In genomic region chr13:39044536-39044935, GRCh38 we compare ENCODE assay signal across 15 cellular contexts. TPM values are rescaled to one million over a fixed set of nuclear protein-coding genes. Genes with fewer than 3 reads are reported as not detected.
DNase-seq lines count a peak whose midpoint lies in the region; ATAC-seq, FAIRE-seq and TF ChIP-seq lines count a peak whose summit lies in the region.
"Had no signal": no experiment of that assay in that cellular context is flagged by ENCODE, and none has a peak within 500 bp of the region (broad histone marks: within the 10 kb centered on the region; RNA-seq: fewer than 3 reads in every experiment).

No MANE protein-coding gene starts in this region.

- no peak overlapping the region for H3K9ac ChIP-seq in kidney (ENCODE audit: low read length in 2 of 2)

- H3K27ac ChIP-seq in kidney (ENCODE audit: low read depth in 2 of 2, low read length in 2 of 2), result no peak overlapping the region

- H3K27ac Mint-ChIP-seq in activated CD4-positive, alpha-beta T cell treated with anti-CD3 and anti-CD28 coated beads, Interleukin-2, amount 10 ng/mL, durations not matched to agents 24 days and 14 days, result no peak overlapping the region
- H3K27ac Mint-ChIP-seq: activated naive CD8-positive, alpha-beta T cell treated with anti-CD3 and anti-CD28 coated beads, Interleukin-2, amount 10 ng/mL, durations not matched to agents 7 days and 5 days; stimulated activated effector memory CD8-positive, alpha-beta T cell treated with anti-CD3 and anti-CD28 coated beads, Interleukin-12 subunit alpha, Interleukin-12 subunit beta, amount 100 ng/mL, for 72 hours; T-helper 1 cell treated with Interleukin-12 subunit alpha and Interleukin-12 subunit beta and Interleukin-4 antibody, amounts not matched to agents 30 μg/mL and 1 μg/mL, for 36 hours had no signal

- DNase-seq in NCI-H1048 (lab: John Stamatoyannopoulos, UW) (no peak), left colon (no peak), kidney (no peak)
- DNase-seq in activated CD4-positive, alpha-beta T cell treated with anti-CD3 and anti-CD28 coated beads, Interleukin-2, amount 10 ng/mL, durations not matched to agents 24 days and 14 days, result no peak
- DNase-seq: activated naive CD8-positive, alpha-beta T cell treated with anti-CD3 and anti-CD28 coated beads, Interleukin-2, amount 10 ng/mL, durations not matched to agents 7 days and 5 days; NCI-H226 had no signal

- FAIRE-seq in kidney (lab: Jason Lieb, UNC), result no peak
- FAIRE-seq: colon had no signal

- H3K27me3 Mint-ChIP-seq in activated CD4-positive, alpha-beta T cell treated with anti-CD3 and anti-CD28 coated beads, Interleukin-2, amount 10 ng/mL, durations not matched to agents 24 days and 14 days, result no peaks in the 10 kb centered on the region
- H3K27me3 Mint-ChIP-seq: activated naive CD8-positive, alpha-beta T cell treated with anti-CD3 and anti-CD28 coated beads, Interleukin-2, amount 10 ng/mL, durations not matched to agents 7 days and 5 days had no signal

- peaks cover 0 to 6% of the 10 kb centered on the region in 2 donors for H3K4me1 ChIP-seq in kidney (ENCODE audit: control insufficient read depth in 1 of 2, insufficient read depth in 1 of 2, low read depth in 1 of 2, low read length in 2 of 2)

- no peaks in the 10 kb centered on the region for H3K9me3 Mint-ChIP-seq in activated CD4-positive, alpha-beta T cell treated with anti-CD3 and anti-CD28 coated beads, Interleukin-2, amount 10 ng/mL, durations not matched to agents 24 days and 14 days
- H3K9me3 Mint-ChIP-seq: activated naive CD8-positive, alpha-beta T cell treated with anti-CD3 and anti-CD28 coated beads, Interleukin-2, amount 10 ng/mL, durations not matched to agents 7 days and 5 days; stimulated activated effector memory CD8-positive, alpha-beta T cell treated with anti-CD3 and anti-CD28 coated beads, Interleukin-12 subunit alpha, Interleukin-12 subunit beta, amount 100 ng/mL, for 72 hours; T-helper 1 cell treated with Interleukin-12 subunit alpha and Interleukin-12 subunit beta and Interleukin-4 antibody, amounts not matched to agents 30 μg/mL and 1 μg/mL, for 36 hours had no signal

- H3K36me3 ChIP-seq in kidney (ENCODE audit: control insufficient read depth in 1 of 2, insufficient read depth in 2 of 2, low read length in 2 of 2), result peaks cover 3 to 5% of the 10 kb centered on the region in 2 donors

- H3K4me1 Mint-ChIP-seq in activated CD4-positive, alpha-beta T cell treated with anti-CD3 and anti-CD28 coated beads, Interleukin-2, amount 10 ng/mL, durations not matched to agents 24 days and 14 days, result peaks cover 24% of the 10 kb centered on the region

- no peaks in the 10 kb centered on the region for H3K9me3 ChIP-seq in kidney (ENCODE audit: control insufficient read depth in 1 of 2, low read length in 2 of 2)

- H3K4me3 Mint-ChIP-seq in activated CD4-positive, alpha-beta T cell treated with anti-CD3 and anti-CD28 coated beads, Interleukin-2, amount 10 ng/mL, durations not matched to agents 24 days and 14 days, result no peak overlapping the region
- H3K4me3 Mint-ChIP-seq: activated naive CD8-positive, alpha-beta T cell treated with anti-CD3 and anti-CD28 coated beads, Interleukin-2, amount 10 ng/mL, durations not matched to agents 7 days and 5 days; stimulated activated effector memory CD8-positive, alpha-beta T cell treated with anti-CD3 and anti-CD28 coated beads, Interleukin-12 subunit alpha, Interleukin-12 subunit beta, amount 100 ng/mL, for 72 hours; T-helper 1 cell treated with Interleukin-12 subunit alpha and Interleukin-12 subunit beta and Interleukin-4 antibody, amounts not matched to agents 30 μg/mL and 1 μg/mL, for 36 hours had no signal

- peaks cover 33% of the 10 kb centered on the region for H3K36me3 Mint-ChIP-seq in activated CD4-positive, alpha-beta T cell treated with anti-CD3 and anti-CD28 coated beads, Interleukin-2, amount 10 ng/mL, durations not matched to agents 24 days and 14 days (ENCODE audit: low read depth)

- H3K4me3 ChIP-seq in kidney (ENCODE audit: low read length in 2 of 2), result no peak overlapping the region

- TF ChIP-seq CTCF in kidney (IDR thresholded peaks at IDR 0.05; ENCODE audit: borderline replicate concordance, extremely low read depth, insufficient read depth), result no peak

- ATAC-seq in GM18502 (IDR thresholded peaks at IDR 0.05; ENCODE audit: poor library complexity, unreplicated experiment), result peak; percentile 81
- ATAC-seq in GM19397 (IDR thresholded peaks at IDR 0.05; ENCODE audit: unreplicated experiment), result peak; percentile 55
- peak; percentile 94 for ATAC-seq in HG02610 (IDR thresholded peaks at IDR 0.05; ENCODE audit: unreplicated experiment)
- peak; percentile 55 for ATAC-seq in HG03175 (IDR thresholded peaks at IDR 0.05; ENCODE audit: unreplicated experiment)
- no peak for ATAC-seq in left colon
- ATAC-seq: Panc1; stimulated activated effector memory CD8-positive, alpha-beta T cell treated with anti-CD3 and anti-CD28 coated beads, Interleukin-12 subunit alpha, Interleukin-12 subunit beta, amount 100 ng/mL, for 72 hours had no signal

- intact Hi-C loops in left colon (cut with DNase I, micrococcal nuclease), result no loop called here
- intact Hi-C loops in activated CD4-positive, alpha-beta T cell treated with anti-CD3 and anti-CD28 coated beads, Interleukin-2, amount 10 ng/mL, durations not matched to agents 24 days and 14 days (cut with micrococcal nuclease), result no loop called here
- intact Hi-C loops in kidney (cut with DNase I), result loop anchor here (10.0 kb wide), 1 partner anchor 570 kb away; no protein-coding TSS in a partner anchor

RNA-seq across cellular contexts. Expression of gene NHLRC3, which starts 6.3 kb away (rescaled TPM):
- 10 to 100 TPM; 26.6 to 40.8 TPM for total RNA-seq in left colon
- 18.4 and 18.8 TPM in 2 replicates for total RNA-seq in activated CD4-positive, alpha-beta T cell treated with anti-CD3 and anti-CD28 coated beads, Interleukin-2, amount 10 ng/mL, durations not matched to agents 24 days and 14 days
- 30.4 TPM for total RNA-seq in kidney
- polyA plus RNA-seq in kidney (ENCODE audit: insufficient read depth, low read depth, low replicate concordance), result 12.6 TPM

RNA-seq across cellular contexts. Expression of gene PROSER1, which starts 6.6 kb away (rescaled TPM):
- total RNA-seq in left colon, result 10 to 100 TPM; 35.3 to 64.8 TPM
- 86.6 and 89.8 TPM in 2 replicates for total RNA-seq in activated CD4-positive, alpha-beta T cell treated with anti-CD3 and anti-CD28 coated beads, Interleukin-2, amount 10 ng/mL, durations not matched to agents 24 days and 14 days
- 26.3 TPM for total RNA-seq in kidney
- 9.0 TPM for polyA plus RNA-seq in kidney (ENCODE audit: insufficient read depth, low read depth, low replicate concordance)

RNA-seq across cellular contexts. Expression of gene STOML3, which starts 53.9 kb away (rescaled TPM):
- under 1 TPM; 0.12 to 0.25 TPM for total RNA-seq in left colon
- total RNA-seq in activated CD4-positive, alpha-beta T cell treated with anti-CD3 and anti-CD28 coated beads, Interleukin-2, amount 10 ng/mL, durations not matched to agents 24 days and 14 days, result not detected in 2 replicates
- total RNA-seq in kidney, result not detected
- not detected for polyA plus RNA-seq in kidney (ENCODE audit: insufficient read depth, low read depth, low replicate concordance)
- total RNA-seq: activated naive CD8-positive, alpha-beta T cell treated with anti-CD3 and anti-CD28 coated beads, Interleukin-2, amount 10 ng/mL, durations not matched to agents 7 days and 5 days; mesenteric fat pad had no signal
